Comparison of ENCODE assay signal across 1 cellular context in the genomic region with DNA sequence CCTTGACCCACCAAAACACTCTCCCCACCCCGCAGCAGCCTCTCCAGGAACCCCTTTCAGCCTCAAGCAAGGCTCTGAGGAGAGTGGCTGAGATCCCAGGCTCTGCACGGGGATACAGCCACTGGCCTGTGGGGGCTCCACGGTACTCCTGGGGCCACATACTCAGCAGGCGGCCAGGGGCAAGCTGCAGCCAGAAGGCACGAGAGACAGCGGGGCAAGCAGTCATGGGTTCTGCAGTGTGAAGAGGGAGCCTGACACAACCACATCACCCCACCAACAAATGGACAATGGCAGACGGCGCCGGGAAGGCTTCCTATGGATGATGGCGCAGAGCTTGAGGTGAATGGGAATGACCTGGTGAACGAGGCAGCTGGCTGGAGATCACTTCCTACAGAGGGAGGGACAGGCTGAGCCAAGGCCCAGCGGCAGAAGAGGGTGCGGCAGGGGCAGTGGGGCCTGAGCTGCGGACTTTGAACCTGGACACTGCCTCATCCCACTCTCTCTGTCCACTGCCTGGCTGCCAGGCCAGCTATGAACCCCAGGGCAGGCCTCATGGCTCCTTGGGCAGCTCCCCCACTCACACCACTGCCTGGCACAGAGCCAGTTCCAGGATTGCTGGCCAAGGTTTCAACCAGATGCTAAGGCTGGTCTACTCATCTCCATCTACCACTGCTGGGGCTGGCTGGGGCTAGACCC.
TF ChIP-seq lines count a peak whose summit lies in the region.

No MANE protein-coding gene starts in this region.

TF ChIP-seq in HepG2, 621 proteins besides CTCF, POLR2A, EP300 and RAD21 (continued from another document and continues in another):
- TF ChIP-seq, protein P1, sequence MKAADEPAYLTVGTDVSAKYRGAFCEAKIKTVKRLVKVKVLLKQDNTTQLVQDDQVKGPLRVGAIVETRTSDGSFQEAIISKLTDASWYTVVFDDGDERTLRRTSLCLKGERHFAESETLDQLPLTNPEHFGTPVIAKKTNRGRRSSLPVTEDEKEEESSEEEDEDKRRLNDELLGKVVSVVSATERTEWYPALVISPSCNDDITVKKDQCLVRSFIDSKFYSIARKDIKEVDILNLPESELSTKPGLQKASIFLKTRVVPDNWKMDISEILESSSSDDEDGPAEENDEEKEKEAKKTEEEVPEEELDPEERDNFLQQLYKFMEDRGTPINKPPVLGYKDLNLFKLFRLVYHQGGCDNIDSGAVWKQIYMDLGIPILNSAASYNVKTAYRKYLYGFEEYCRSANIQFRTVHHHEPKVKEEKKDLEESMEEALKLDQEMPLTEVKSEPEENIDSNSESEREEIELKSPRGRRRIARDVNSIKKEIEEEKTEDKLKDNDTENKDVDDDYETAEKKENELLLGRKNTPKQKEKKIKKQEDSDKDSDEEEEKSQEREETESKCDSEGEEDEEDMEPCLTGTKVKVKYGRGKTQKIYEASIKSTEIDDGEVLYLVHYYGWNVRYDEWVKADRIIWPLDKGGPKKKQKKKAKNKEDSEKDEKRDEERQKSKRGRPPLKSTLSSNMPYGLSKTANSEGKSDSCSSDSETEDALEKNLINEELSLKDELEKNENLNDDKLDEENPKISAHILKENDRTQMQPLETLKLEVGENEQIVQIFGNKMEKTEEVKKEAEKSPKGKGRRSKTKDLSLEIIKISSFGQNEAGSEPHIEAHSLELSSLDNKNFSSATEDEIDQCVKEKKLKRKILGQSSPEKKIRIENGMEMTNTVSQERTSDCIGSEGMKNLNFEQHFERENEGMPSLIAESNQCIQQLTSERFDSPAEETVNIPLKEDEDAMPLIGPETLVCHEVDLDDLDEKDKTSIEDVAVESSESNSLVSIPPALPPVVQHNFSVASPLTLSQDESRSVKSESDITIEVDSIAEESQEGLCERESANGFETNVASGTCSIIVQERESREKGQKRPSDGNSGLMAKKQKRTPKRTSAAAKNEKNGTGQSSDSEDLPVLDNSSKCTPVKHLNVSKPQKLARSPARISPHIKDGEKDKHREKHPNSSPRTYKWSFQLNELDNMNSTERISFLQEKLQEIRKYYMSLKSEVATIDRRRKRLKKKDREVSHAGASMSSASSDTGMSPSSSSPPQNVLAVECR (CRISPR knock-in tag; IDR thresholded peaks at IDR 0.05; ENCODE audit: borderline replicate concordance): peak; percentile 82
- TF ChIP-seq TCF7L2 (IDR thresholded peaks at IDR 0.05; ENCODE audit: low read depth, low read length) (no peak), SETDB1 (CRISPR knock-in tag; IDR thresholded peaks at IDR 0.05; ENCODE audit: borderline replicate concordance) (no peak), U2AF2 (IDR thresholded peaks at IDR 0.05; ENCODE audit: low read depth, low read length) (no peak), ZNF251 (CRISPR knock-in tag; IDR thresholded peaks at IDR 0.05) (0 out of 2 replicates have a peak, but pooled peaks have one; percentile 17), CREB1 (IDR thresholded peaks at IDR 0.05) (no peak), CREB1 (CRISPR knock-in tag; IDR thresholded peaks at IDR 0.05) (no peak), POLR2G (IDR thresholded peaks at IDR 0.05; ENCODE audit: low read depth, low read length) (no peak; the same call in 1 of the 2 replicates), DNMT3B (CRISPR knock-in tag; conservative IDR thresholded peaks at IDR 0.05) (0 out of 2 replicates have a peak, but pooled peaks have one; percentile 78), GPN1 (CRISPR knock-in tag; IDR thresholded peaks at IDR 0.05; ENCODE audit: borderline replicate concordance) (no peak), RBM22 (optimal IDR thresholded peaks at IDR 0.05; ENCODE audit: low read length) (peak; percentile 89), ZNF546 (CRISPR knock-in tag; conservative IDR thresholded peaks at IDR 0.05) (no peak), ZNF547 (CRISPR knock-in tag; IDR thresholded peaks at IDR 0.05) (0 out of 2 replicates have a peak, but pooled peaks have one; percentile 75), ZNF605 (CRISPR knock-in tag; IDR thresholded peaks at IDR 0.05) (peak; percentile 41), ISX (CRISPR knock-in tag; conservative IDR thresholded peaks at IDR 0.05) (no peak), TEAD2 (CRISPR knock-in tag; IDR thresholded peaks at IDR 0.05) (no peak), ZNF224 (CRISPR knock-in tag; IDR thresholded peaks at IDR 0.05) (no peak), ATF1 (CRISPR knock-in tag; IDR thresholded peaks at IDR 0.05) (no peak), AKAP8 (CRISPR knock-in tag; IDR thresholded peaks at IDR 0.05) (peak; percentile 96), ZNF160 (CRISPR knock-in tag; IDR thresholded peaks at IDR 0.05) (no peak; the same call in none of the 2 replicates), GATAD1 (CRISPR knock-in tag; IDR thresholded peaks at IDR 0.05) (peak; percentile 75), ZSCAN30 (CRISPR knock-in tag; IDR thresholded peaks at IDR 0.05) (no peak), CENPX (CRISPR knock-in tag; IDR thresholded peaks at IDR 0.05) (no peak), RBM39 (IDR thresholded peaks at IDR 0.05; ENCODE audit: low read depth, low read length, poor library complexity, severe bottlenecking) (peak; percentile 76), TP53 (CRISPR knock-in tag; conservative IDR thresholded peaks at IDR 0.05) (no peak; the same call in 1 of the 2 replicates), JDP2 (CRISPR knock-in tag; IDR thresholded peaks at IDR 0.05; ENCODE audit: borderline replicate concordance) (no peak), SKI (IDR thresholded peaks at IDR 0.05; ENCODE audit: partially characterized antibody) (peak; percentile 73), ZNF782 (CRISPR knock-in tag; IDR thresholded peaks at IDR 0.05; ENCODE audit: borderline replicate concordance) (no peak; the same call in 1 of the 2 replicates), GFI1 (CRISPR knock-in tag; IDR thresholded peaks at IDR 0.05; ENCODE audit: borderline replicate concordance) (no peak), ZNF7 (CRISPR knock-in tag; IDR thresholded peaks at IDR 0.05) (no peak), CEBPG (CRISPR knock-in tag; IDR thresholded peaks at IDR 0.05) (no peak; the same call in 1 of the 2 replicates), NR2F6 (IDR thresholded peaks at IDR 0.05) (peak; percentile 56; the same call in 1 of the 2 replicates), NR2F6 (CRISPR knock-in tag; IDR thresholded peaks at IDR 0.05) (peak; percentile 87), HIVEP1 (CRISPR knock-in tag; IDR thresholded peaks at IDR 0.05) (0 out of 2 replicates have a peak, but pooled peaks have one; percentile 20)
- TF ChIP-seq, protein P2, sequence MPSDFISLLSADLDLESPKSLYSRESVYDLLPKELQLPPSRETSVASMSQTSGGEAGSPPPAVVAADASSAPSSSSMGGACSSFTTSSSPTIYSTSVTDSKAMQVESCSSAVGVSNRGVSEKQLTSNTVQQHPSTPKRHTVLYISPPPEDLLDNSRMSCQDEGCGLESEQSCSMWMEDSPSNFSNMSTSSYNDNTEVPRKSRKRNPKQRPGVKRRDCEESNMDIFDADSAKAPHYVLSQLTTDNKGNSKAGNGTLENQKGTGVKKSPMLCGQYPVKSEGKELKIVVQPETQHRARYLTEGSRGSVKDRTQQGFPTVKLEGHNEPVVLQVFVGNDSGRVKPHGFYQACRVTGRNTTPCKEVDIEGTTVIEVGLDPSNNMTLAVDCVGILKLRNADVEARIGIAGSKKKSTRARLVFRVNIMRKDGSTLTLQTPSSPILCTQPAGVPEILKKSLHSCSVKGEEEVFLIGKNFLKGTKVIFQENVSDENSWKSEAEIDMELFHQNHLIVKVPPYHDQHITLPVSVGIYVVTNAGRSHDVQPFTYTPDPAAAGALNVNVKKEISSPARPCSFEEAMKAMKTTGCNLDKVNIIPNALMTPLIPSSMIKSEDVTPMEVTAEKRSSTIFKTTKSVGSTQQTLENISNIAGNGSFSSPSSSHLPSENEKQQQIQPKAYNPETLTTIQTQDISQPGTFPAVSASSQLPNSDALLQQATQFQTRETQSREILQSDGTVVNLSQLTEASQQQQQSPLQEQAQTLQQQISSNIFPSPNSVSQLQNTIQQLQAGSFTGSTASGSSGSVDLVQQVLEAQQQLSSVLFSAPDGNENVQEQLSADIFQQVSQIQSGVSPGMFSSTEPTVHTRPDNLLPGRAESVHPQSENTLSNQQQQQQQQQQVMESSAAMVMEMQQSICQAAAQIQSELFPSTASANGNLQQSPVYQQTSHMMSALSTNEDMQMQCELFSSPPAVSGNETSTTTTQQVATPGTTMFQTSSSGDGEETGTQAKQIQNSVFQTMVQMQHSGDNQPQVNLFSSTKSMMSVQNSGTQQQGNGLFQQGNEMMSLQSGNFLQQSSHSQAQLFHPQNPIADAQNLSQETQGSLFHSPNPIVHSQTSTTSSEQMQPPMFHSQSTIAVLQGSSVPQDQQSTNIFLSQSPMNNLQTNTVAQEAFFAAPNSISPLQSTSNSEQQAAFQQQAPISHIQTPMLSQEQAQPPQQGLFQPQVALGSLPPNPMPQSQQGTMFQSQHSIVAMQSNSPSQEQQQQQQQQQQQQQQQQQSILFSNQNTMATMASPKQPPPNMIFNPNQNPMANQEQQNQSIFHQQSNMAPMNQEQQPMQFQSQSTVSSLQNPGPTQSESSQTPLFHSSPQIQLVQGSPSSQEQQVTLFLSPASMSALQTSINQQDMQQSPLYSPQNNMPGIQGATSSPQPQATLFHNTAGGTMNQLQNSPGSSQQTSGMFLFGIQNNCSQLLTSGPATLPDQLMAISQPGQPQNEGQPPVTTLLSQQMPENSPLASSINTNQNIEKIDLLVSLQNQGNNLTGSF (CRISPR knock-in tag; IDR thresholded peaks at IDR 0.05): no peak
- TF ChIP-seq, protein P3, sequence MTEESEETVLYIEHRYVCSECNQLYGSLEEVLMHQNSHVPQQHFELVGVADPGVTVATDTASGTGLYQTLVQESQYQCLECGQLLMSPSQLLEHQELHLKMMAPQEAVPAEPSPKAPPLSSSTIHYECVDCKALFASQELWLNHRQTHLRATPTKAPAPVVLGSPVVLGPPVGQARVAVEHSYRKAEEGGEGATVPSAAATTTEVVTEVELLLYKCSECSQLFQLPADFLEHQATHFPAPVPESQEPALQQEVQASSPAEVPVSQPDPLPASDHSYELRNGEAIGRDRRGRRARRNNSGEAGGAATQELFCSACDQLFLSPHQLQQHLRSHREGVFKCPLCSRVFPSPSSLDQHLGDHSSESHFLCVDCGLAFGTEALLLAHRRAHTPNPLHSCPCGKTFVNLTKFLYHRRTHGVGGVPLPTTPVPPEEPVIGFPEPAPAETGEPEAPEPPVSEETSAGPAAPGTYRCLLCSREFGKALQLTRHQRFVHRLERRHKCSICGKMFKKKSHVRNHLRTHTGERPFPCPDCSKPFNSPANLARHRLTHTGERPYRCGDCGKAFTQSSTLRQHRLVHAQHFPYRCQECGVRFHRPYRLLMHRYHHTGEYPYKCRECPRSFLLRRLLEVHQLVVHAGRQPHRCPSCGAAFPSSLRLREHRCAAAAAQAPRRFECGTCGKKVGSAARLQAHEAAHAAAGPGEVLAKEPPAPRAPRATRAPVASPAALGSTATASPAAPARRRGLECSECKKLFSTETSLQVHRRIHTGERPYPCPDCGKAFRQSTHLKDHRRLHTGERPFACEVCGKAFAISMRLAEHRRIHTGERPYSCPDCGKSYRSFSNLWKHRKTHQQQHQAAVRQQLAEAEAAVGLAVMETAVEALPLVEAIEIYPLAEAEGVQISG (CRISPR knock-in tag; IDR thresholded peaks at IDR 0.05): peak; percentile 84
- TF ChIP-seq, protein P4, sequence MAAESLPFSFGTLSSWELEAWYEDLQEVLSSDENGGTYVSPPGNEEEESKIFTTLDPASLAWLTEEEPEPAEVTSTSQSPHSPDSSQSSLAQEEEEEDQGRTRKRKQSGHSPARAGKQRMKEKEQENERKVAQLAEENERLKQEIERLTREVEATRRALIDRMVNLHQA (CRISPR knock-in tag; IDR thresholded peaks at IDR 0.05): no peak
- TF ChIP-seq, protein P5, sequence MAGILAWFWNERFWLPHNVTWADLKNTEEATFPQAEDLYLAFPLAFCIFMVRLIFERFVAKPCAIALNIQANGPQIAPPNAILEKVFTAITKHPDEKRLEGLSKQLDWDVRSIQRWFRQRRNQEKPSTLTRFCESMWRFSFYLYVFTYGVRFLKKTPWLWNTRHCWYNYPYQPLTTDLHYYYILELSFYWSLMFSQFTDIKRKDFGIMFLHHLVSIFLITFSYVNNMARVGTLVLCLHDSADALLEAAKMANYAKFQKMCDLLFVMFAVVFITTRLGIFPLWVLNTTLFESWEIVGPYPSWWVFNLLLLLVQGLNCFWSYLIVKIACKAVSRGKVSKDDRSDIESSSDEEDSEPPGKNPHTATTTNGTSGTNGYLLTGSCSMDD (CRISPR knock-in tag; IDR thresholded peaks at IDR 0.05): no peak
- TF ChIP-seq, protein P6, sequence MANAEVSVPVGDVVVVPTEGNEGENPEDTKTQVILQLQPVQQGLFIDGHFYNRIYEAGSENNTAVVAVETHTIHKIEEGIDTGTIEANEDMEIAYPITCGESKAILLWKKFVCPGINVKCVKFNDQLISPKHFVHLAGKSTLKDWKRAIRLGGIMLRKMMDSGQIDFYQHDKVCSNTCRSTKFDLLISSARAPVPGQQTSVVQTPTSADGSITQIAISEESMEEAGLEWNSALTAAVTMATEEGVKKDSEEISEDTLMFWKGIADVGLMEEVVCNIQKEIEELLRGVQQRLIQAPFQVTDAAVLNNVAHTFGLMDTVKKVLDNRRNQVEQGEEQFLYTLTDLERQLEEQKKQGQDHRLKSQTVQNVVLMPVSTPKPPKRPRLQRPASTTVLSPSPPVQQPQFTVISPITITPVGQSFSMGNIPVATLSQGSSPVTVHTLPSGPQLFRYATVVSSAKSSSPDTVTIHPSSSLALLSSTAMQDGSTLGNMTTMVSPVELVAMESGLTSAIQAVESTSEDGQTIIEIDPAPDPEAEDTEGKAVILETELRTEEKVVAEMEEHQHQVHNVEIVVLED (CRISPR knock-in tag; IDR thresholded peaks at IDR 0.05; ENCODE audit: borderline replicate concordance): no peak; the same call in 1 of the 2 replicates
- TF ChIP-seq, protein P7, sequence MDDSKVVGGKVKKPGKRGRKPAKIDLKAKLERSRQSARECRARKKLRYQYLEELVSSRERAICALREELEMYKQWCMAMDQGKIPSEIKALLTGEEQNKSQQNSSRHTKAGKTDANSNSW (CRISPR knock-in tag; IDR thresholded peaks at IDR 0.05; ENCODE audit: borderline replicate concordance): peak; percentile 60; the same call in 1 of the 2 replicates
- TF ChIP-seq, protein P8, sequence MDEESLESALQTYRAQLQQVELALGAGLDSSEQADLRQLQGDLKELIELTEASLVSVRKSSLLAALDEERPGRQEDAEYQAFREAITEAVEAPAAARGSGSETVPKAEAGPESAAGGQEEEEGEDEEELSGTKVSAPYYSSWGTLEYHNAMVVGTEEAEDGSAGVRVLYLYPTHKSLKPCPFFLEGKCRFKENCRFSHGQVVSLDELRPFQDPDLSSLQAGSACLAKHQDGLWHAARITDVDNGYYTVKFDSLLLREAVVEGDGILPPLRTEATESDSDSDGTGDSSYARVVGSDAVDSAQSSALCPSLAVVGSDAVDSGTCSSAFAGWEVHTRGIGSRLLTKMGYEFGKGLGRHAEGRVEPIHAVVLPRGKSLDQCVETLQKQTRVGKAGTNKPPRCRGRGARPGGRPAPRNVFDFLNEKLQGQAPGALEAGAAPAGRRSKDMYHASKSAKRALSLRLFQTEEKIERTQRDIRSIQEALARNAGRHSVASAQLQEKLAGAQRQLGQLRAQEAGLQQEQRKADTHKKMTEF (CRISPR knock-in tag; IDR thresholded peaks at IDR 0.05): peak; percentile 82
- TF ChIP-seq, protein P9, sequence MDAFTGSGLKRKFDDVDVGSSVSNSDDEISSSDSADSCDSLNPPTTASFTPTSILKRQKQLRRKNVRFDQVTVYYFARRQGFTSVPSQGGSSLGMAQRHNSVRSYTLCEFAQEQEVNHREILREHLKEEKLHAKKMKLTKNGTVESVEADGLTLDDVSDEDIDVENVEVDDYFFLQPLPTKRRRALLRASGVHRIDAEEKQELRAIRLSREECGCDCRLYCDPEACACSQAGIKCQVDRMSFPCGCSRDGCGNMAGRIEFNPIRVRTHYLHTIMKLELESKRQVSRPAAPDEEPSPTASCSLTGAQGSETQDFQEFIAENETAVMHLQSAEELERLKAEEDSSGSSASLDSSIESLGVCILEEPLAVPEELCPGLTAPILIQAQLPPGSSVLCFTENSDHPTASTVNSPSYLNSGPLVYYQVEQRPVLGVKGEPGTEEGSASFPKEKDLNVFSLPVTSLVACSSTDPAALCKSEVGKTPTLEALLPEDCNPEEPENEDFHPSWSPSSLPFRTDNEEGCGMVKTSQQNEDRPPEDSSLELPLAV (CRISPR knock-in tag; conservative IDR thresholded peaks at IDR 0.05; ENCODE audit: low read depth): no peak
